26 cellular contexts compared by ENCODE assay signal in the genomic region with DNA sequence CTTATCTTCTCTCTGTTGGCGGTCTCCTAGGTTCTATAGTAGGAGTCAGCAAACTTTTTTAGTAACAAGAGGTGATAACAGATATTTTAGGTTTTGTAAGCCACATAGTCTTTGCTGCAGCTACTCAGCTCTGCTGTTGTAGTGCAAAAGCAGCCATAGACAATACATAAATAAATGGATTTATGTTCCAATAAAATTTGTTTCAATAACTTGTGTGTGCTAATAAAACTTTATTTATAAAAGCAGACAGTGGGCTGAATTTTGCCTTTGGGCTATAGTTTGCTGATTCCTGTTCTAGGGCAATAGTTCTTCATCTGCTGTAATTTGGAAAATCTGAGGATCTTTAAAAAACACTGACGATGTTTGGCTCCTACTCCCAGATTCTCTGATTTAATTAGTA.
"Had no signal": no experiment of that assay in that cellular context is flagged by ENCODE, and none has a peak within 500 bp of the region (broad histone marks: within the 10 kb centered on the region; RNA-seq: fewer than 3 reads in every experiment).

No MANE protein-coding gene starts in this region.

- H3K9me3 ChIP-seq: colonic mucosa, esophagus squamous epithelium, gastrocnemius medialis had no signal

- H3K27ac Mint-ChIP-seq: dendritic cell treated with granulocyte-macrophage colony-stimulating factor and Interleukin-4, amounts not matched to agents 40 ng/mL and 50 ng/mL, for 4 days; effector memory CD8-positive, alpha-beta T cell; endodermal cell had no signal

- ATAC-seq: effector memory CD8-positive, alpha-beta T cell; esophagus mucosa; foreskin keratinocyte; gastrocnemius medialis; gastroesophageal sphincter; heart left ventricle; heart right ventricle had no signal

- H3K4me1 ChIP-seq: colonic mucosa had no signal

- H3K4me3 ChIP-seq: colonic mucosa, coronary artery, dorsolateral prefrontal cortex, esophagus muscularis mucosa, esophagus squamous epithelium, gastrocnemius medialis, gastroesophageal sphincter, heart left ventricle, heart right ventricle had no signal

- H3K4me3 Mint-ChIP-seq: dendritic cell treated with granulocyte-macrophage colony-stimulating factor and Interleukin-4, amounts not matched to agents 40 ng/mL and 50 ng/mL, for 4 days; effector memory CD8-positive, alpha-beta T cell; endodermal cell had no signal

- H3K27me3 Mint-ChIP-seq: dendritic cell treated with granulocyte-macrophage colony-stimulating factor and Interleukin-4, amounts not matched to agents 40 ng/mL and 50 ng/mL, for 4 days had no signal

- DNase-seq: colonic mucosa; dermis blood vessel endothelial cell; dorsolateral prefrontal cortex; effector CD4-positive, alpha-beta T cell; effector CD8-positive, alpha-beta T cell; effector memory CD4-positive, alpha-beta T cell; effector memory CD8-positive, alpha-beta T cell; endodermal cell; erythroblast; esophagus squamous epithelium; foreskin fibroblast; foreskin keratinocyte; foreskin melanocyte; gastrocnemius medialis; glutamatergic neuron; head of caudate nucleus; heart left ventricle; heart right ventricle had no signal

- FAIRE-seq: colon, endothelial cell of umbilical vein had no signal

- H3K27ac ChIP-seq: colonic mucosa, coronary artery, dorsolateral prefrontal cortex, epithelial cell of prostate, esophagus muscularis mucosa, esophagus squamous epithelium, foreskin keratinocyte, gastrocnemius medialis, gastroesophageal sphincter, heart left ventricle, heart right ventricle had no signal

- H3K27me3 ChIP-seq: colonic mucosa, esophagus squamous epithelium, foreskin keratinocyte, gastrocnemius medialis, gastroesophageal sphincter, heart left ventricle had no signal

- H3K36me3 ChIP-seq: colonic mucosa, esophagus muscularis mucosa, esophagus squamous epithelium, gastrocnemius medialis, gastroesophageal sphincter, heart left ventricle, heart right ventricle had no signal
